In the genomic region with DNA sequence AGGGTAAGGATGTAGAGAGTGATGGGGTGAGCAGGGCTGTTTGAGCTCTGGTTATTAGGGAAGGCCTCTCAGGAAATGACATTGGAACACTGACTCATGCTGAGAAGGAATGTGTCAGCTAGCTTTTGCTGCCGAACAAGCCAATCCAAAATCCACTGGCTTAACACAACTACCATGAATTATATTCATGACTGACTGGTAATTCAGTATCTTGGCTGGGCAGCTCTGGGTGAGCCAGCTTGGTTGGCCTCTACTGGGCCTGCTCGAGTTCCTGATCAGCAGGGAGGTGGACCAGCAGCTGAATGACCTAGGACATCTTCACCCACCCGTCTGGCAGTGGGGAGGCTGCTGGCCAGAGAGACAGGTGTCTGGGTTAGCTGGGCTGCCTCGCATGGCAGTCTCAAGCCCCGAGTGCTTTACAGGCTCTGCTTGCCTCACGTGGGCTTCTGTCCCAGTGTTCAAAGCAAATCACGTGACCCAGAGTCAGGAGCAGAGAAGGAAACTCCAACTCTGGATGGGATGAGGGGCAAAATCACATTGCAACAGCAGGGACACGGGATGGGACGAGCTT, we compare ENCODE assay signal across 13 cellular contexts.
DNase-seq lines count a peak whose midpoint lies in the region; TF ChIP-seq lines count a peak whose summit lies in the region.
"Had no signal": no experiment of that assay in that cellular context is flagged by ENCODE, and none has a peak within 500 bp of the region (broad histone marks: within the 10 kb centered on the region; RNA-seq: fewer than 3 reads in every experiment).

No MANE protein-coding gene starts in this region.

- no peak overlapping the region for H3K56ac ChIP-seq in mesendoderm (ENCODE audit: low read length)

- no peaks in the 10 kb centered on the region for H3K79me2 ChIP-seq in mesendoderm (ENCODE audit: control insufficient read depth, insufficient read depth, low read length)

- H3K4ac ChIP-seq in mesendoderm (ENCODE audit: low read depth, low read length), result no peak overlapping the region

- no peak overlapping the region for H4K5ac ChIP-seq in mesendoderm (ENCODE audit: low read length)

- no peak overlapping the region for H2BK15ac ChIP-seq in mesendoderm (replicated peaks; ENCODE audit: low read depth)

- peaks cover 10% of the 10 kb centered on the region for H3K4me1 ChIP-seq in mesendoderm (ENCODE audit: control insufficient read depth, low read depth, low read length)

- no peak overlapping the region for H3K4me3 ChIP-seq in AG09309 (ENCODE audit: control insufficient read depth, low read depth, low read length)
- no peak overlapping the region for H3K4me3 ChIP-seq in mesendoderm (ENCODE audit: low read length)

- DNase-seq in AG09309 (ENCODE audit: low read depth) (peak; percentile 21), M059J (ENCODE audit: low read depth) (peak; percentile 84), dermis blood vessel endothelial cell (peak; percentile 72), mesendoderm (peak; percentile 45), globus pallidus (ENCODE audit: low spot score) (no peak), iPS-NIHi11 (ENCODE audit: low spot score) (no peak)
- no peak for DNase-seq in activated effector memory CD4-positive, alpha-beta T cell treated with Interleukin-2 at 50 U/mL for 16 hours
- no peak for DNase-seq in activated CD4-positive, alpha-beta T cell treated with anti-CD3 and anti-CD28 coated beads, Interleukin-2, amount 50 U/mL, for 1 hour
- DNase-seq: activated CD4-positive, alpha-beta T cell treated with anti-CD3 and anti-CD28 coated beads for 36 hours; H7; NCI-H2227 treated with DMSO at 0.1 percent for 48 hours; Right ventricle myocardium superior; stimulated activated CD4-positive, alpha-beta T cell treated with anti-CD3 and anti-CD28 coated beads, Interleukin-15, amount 100 ng/mL, for 24 hours had no signal

- no peak overlapping the region for H3K18ac ChIP-seq in mesendoderm (ENCODE audit: low read length)

- H3K27ac ChIP-seq in mesendoderm (ENCODE audit: low read depth, low read length), result no peak overlapping the region

- no peak overlapping the region for H2AK5ac ChIP-seq in mesendoderm (ENCODE audit: low read length)

- no peaks in the 10 kb centered on the region for H3K36me3 ChIP-seq in mesendoderm (ENCODE audit: control insufficient read depth, insufficient read depth, low read length)

- no CpG with 5 or more reads among the region's 9 CpGs for WGBS in mesendoderm (ENCODE audit: extremely low coverage, insufficient coverage, low lambda C conversion rate)

- no peak overlapping the region for H3K4me2 ChIP-seq in mesendoderm (ENCODE audit: low read length)

- no peak overlapping the region for H3K9ac ChIP-seq in mesendoderm (ENCODE audit: low read length)

- H2BK120ac ChIP-seq in mesendoderm (ENCODE audit: low read depth, low read length), result no peak overlapping the region

- no peak for TF ChIP-seq CTCF in AG09309 (IDR thresholded peaks at IDR 0.05; ENCODE audit: control insufficient read depth, insufficient read depth, low read depth, low read length, missing control alignments)

- H3K23ac ChIP-seq in mesendoderm (ENCODE audit: low read length), result peak overlapping the region; percentile 29

- no peaks in the 10 kb centered on the region for H3K27me3 ChIP-seq in mesendoderm (ENCODE audit: insufficient read depth, low read length, poor library complexity)

- H4K8ac ChIP-seq in mesendoderm (ENCODE audit: low read depth, low read length), result no peak overlapping the region

- H3K79me1 ChIP-seq in mesendoderm (ENCODE audit: low read length), result no peaks in the 10 kb centered on the region

- no peak overlapping the region for H2BK5ac ChIP-seq in mesendoderm (ENCODE audit: low read length)

Comparison
In these comparisons a context has a peak if more than half of its experiments do, and no peak if none do; other contexts are left out.
1. DNase-seq: peak in AG09309 (single experiment), M059J (single experiment), dermis blood vessel endothelial cell (single experiment) and mesendoderm (single experiment); none in activated effector memory CD4-positive, alpha-beta T cell treated with Interleukin-2 at 50 U/mL for 16 hours (single experiment), globus pallidus (single experiment), iPS-NIHi11 (single experiment) and activated CD4-positive, alpha-beta T cell treated with anti-CD3 and anti-CD28 coated beads, Interleukin-2, amount 50 U/mL, for 1 hour (single experiment).